16 cellular contexts compared by ENCODE assay signal in the genomic region with DNA sequence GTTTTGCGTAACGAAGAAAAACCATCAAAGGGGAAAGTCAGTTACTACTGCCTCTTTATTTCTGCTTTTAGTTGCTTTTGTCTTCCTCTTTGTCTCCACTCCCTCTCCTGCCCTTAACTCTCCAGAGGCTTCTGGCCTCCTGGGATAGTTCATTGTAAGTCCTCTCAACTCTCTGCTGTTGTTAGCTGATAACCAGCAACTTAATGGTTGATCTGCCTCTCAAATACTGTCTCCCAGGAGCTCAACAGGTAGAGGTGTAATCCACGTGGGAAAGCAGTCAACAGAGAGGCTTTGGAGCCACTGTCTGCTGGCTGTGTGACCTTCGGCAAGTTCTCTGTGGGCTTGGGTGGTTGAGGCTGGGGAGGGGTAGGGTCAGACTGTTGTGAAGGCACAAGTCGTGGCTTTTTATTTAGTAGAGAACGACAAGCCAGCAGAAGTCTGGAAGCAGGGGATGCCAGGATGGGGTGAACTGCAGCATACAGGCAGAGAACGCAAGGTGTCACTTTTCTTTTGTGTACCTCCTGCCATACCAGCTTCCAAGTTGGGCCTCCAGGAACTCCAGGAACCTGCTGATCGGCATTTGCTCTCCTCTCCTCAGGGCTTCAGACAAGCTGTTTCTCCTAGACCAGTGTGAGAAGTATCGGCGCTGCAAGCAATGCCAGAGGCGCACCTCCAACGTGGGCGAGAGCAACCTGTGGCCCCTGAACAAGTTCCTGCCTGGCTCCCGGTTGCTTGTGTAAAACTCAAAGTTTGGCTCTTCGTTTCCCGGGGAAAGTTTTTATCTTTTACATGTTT.
"Had no signal": no experiment of that assay in that cellular context is flagged by ENCODE, and none has a peak within 500 bp of the region (broad histone marks: within the 10 kb centered on the region; RNA-seq: fewer than 3 reads in every experiment).

No MANE protein-coding gene starts in this region.

- H3K9me3 ChIP-seq: breast epithelium, ovary had no signal

- H3K4me3 ChIP-seq: breast epithelium, gastrocnemius medialis, ovary, tibial artery had no signal

- H3K4me3 Mint-ChIP-seq: activated CD4-positive, alpha-beta memory T cell treated with anti-CD3 and anti-CD28 coated beads, Interleukin-2, amount 10 ng/mL, durations not matched to agents 7 days and 5 days; activated CD4-positive, alpha-beta T cell treated with anti-CD3 and anti-CD28 coated beads for 36 hours; activated naive CD8-positive, alpha-beta T cell treated with anti-CD3 and anti-CD28 coated beads, Interleukin-2, amount 10 ng/mL, durations not matched to agents 7 days and 5 days; nephron progenitor cell had no signal

- H3K27ac ChIP-seq: breast epithelium, gastrocnemius medialis, ovary, tibial artery, WERI-Rb-1 had no signal

- H3K4me1 ChIP-seq: breast epithelium, gastrocnemius medialis had no signal

- H3K36me3 ChIP-seq: breast epithelium, gastrocnemius medialis, ovary, tibial artery, WERI-Rb-1 had no signal

- DNase-seq: activated CD4-positive, alpha-beta memory T cell treated with anti-CD3 and anti-CD28 coated beads, Interleukin-2, amount 10 ng/mL, durations not matched to agents 7 days and 5 days; activated CD4-positive, alpha-beta T cell treated with anti-CD3 and anti-CD28 coated beads for 36 hours; activated CD8-positive, alpha-beta memory T cell treated with anti-CD3 and anti-CD28 coated beads, Interleukin-2, amount 50 U/mL, for 4 hours; activated naive CD8-positive, alpha-beta T cell treated with anti-CD3 and anti-CD28 coated beads, Interleukin-2, amount 10 ng/mL, durations not matched to agents 7 days and 5 days; aorta; gastrocnemius medialis; islet precursor cell; mammary epithelial cell; nephron progenitor cell; ovary; retina; stimulated activated CD4-positive, alpha-beta T cell treated with anti-CD3 and anti-CD28 coated beads, Interleukin-4, amount 100 ng/mL, for 24 hours; tibial artery had no signal

- H3K36me3 Mint-ChIP-seq: activated naive CD8-positive, alpha-beta T cell treated with anti-CD3 and anti-CD28 coated beads, Interleukin-2, amount 10 ng/mL, durations not matched to agents 7 days and 5 days had no signal

- ATAC-seq: activated CD4-positive, alpha-beta T cell treated with anti-CD3 and anti-CD28 coated beads for 36 hours; gastrocnemius medialis; left lobe of liver had no signal

- H3K9me3 Mint-ChIP-seq: activated CD4-positive, alpha-beta memory T cell treated with anti-CD3 and anti-CD28 coated beads, Interleukin-2, amount 10 ng/mL, durations not matched to agents 7 days and 5 days had no signal

- H3K27ac Mint-ChIP-seq: activated CD4-positive, alpha-beta memory T cell treated with anti-CD3 and anti-CD28 coated beads, Interleukin-2, amount 10 ng/mL, durations not matched to agents 7 days and 5 days; activated CD4-positive, alpha-beta T cell treated with anti-CD3 and anti-CD28 coated beads for 36 hours; activated naive CD8-positive, alpha-beta T cell treated with anti-CD3 and anti-CD28 coated beads, Interleukin-2, amount 10 ng/mL, durations not matched to agents 7 days and 5 days; nephron progenitor cell had no signal

- H3K27me3 ChIP-seq: breast epithelium, gastrocnemius medialis, ovary, tibial artery had no signal

- H3K27me3 Mint-ChIP-seq: activated CD4-positive, alpha-beta memory T cell treated with anti-CD3 and anti-CD28 coated beads, Interleukin-2, amount 10 ng/mL, durations not matched to agents 7 days and 5 days; activated CD4-positive, alpha-beta T cell treated with anti-CD3 and anti-CD28 coated beads for 36 hours had no signal
